16 cellular contexts compared by ENCODE assay signal in the genomic region with DNA sequence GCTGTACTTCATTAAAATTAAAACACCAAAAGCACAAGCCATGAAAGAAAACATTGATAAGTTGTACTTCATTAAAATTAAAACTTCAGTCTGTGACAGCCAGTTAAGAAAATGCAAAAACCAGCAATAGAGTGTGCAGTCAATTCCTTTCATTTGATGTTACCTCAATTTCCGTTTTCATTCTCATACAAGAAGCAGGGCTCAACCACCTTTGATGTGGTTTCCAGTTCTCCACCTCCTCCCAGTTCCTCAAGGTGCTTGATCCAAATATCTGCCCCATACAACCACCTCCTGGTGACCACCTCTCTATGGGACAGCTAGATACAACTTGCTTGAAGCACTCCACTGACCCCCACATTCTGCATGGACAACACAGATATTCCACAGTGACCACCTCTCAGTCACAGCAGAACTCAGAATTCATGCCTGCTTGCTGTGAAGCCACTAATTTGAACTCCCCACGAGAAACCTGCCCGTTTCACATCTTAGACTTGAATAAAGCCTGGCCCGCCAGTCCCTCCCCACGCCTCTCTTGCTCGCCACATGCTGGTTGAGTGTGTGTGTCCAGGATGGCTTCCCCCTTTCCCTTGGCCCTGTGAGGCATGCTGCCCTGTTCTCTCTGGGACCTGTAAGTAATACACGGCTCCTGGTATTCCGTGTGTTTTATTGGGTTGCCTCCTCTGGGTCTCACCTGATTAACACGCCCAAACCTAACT.
A peak's percentile ranks its signal among the peaks of the same experiment; 100 is the strongest.
DNase-seq lines count a peak whose midpoint lies in the region; ATAC-seq and TF ChIP-seq lines count a peak whose summit lies in the region.
"Had no signal": no experiment of that assay in that cellular context is flagged by ENCODE, and none has a peak within 500 bp of the region (broad histone marks: within the 10 kb centered on the region; RNA-seq: fewer than 3 reads in every experiment).

No MANE protein-coding gene starts in this region.

- H3K4me1 Mint-ChIP-seq in CD4-positive, alpha-beta memory T cell = peaks cover 29 to 56% (median 43%) of the 10 kb centered on the region in 4 donors
- peaks cover 38% of the 10 kb centered on the region for H3K4me1 Mint-ChIP-seq in activated CD4-positive, alpha-beta T cell treated with anti-CD3 and anti-CD28 coated beads, Interleukin-2, amount 10 ng/mL, durations not matched to agents 7 days and 5 days

- POLR2A ChIA-PET in CD4-positive, alpha-beta memory T cell (lab: Charles Lee; ENCODE audit: partially characterized antibody) = interaction anchor here (1.5 to 1.7 kb wide), 2 partner anchors 67 to 106 kb away, joined by 3 to 7 read pairs; partner anchors contain the start of gene FAM50B
- POLR2A ChIA-PET in activated CD4-positive, alpha-beta T cell treated with anti-CD3 and anti-CD28 coated beads, Interleukin-2, amount 10 ng/mL, durations not matched to agents 7 days and 5 days (lab: Charles Lee) = no interaction called here

- CTCF ChIA-PET in CD4-positive, alpha-beta memory T cell (lab: Charles Lee; ENCODE audit: partially characterized antibody) = interaction anchor here (1.6 to 3.6 kb wide), 3 partner anchors 18 to 66 kb away, joined by 6 to 17 read pairs (median 13); partner anchors contain the start of gene FAM50B
- CTCF ChIA-PET in activated CD4-positive, alpha-beta T cell treated with anti-CD3 and anti-CD28 coated beads, Interleukin-2, amount 10 ng/mL, durations not matched to agents 7 days and 5 days (lab: Charles Lee) = no interaction called here

- H3K9me3 Mint-ChIP-seq in CD4-positive, alpha-beta memory T cell = peaks cover 0 to 3% (median 0%) of the 10 kb centered on the region in 8 donors
- peaks cover 1% of the 10 kb centered on the region for H3K9me3 Mint-ChIP-seq in activated CD4-positive, alpha-beta T cell treated with anti-CD3 and anti-CD28 coated beads, Interleukin-2, amount 10 ng/mL, durations not matched to agents 7 days and 5 days

- intact Hi-C loops in CD4-positive, alpha-beta memory T cell (cut with micrococcal nuclease) = loop anchor here (5.0 kb wide), 1 partner anchor 102 kb away; no protein-coding TSS in a partner anchor

- peak overlapping the region; percentile 61 to 85 (median 80) for H3K4me3 Mint-ChIP-seq in CD4-positive, alpha-beta memory T cell
- H3K4me3 Mint-ChIP-seq in activated CD4-positive, alpha-beta T cell treated with anti-CD3 and anti-CD28 coated beads, Interleukin-2, amount 10 ng/mL, durations not matched to agents 7 days and 5 days = peak overlapping the region; percentile 51

- H3K9me3 ChIP-seq in CD4-positive, alpha-beta memory T cell (ENCODE audit: control insufficient read depth in 1 of 2, low read length in 2 of 2) = no peaks in the 10 kb centered on the region
- H3K9me3 ChIP-seq: esophagus squamous epithelium had no signal

- no peak for ATAC-seq in GM21390 (IDR thresholded peaks at IDR 0.05; ENCODE audit: unreplicated experiment)
- ATAC-seq: left lobe of liver, Right ventricle myocardium inferior had no signal

- peak overlapping the region in 1 of 2 donors; percentile 46 for H3K4me3 ChIP-seq in CD4-positive, alpha-beta memory T cell (ENCODE audit: low read length in 2 of 2)
- no peak overlapping the region for H3K4me3 ChIP-seq in GM12865 (ENCODE audit: low read depth, low read length)
- H3K4me3 ChIP-seq: coronary artery, esophagus squamous epithelium, hepatocyte had no signal

- peak; percentile 64 to 73 (median 70) for DNase-seq in CD4-positive, alpha-beta memory T cell
- DNase-seq in GM12865 (ENCODE audit: low read depth) = peak; percentile 54
- peak; percentile 81 for DNase-seq in activated CD4-positive, alpha-beta T cell treated with anti-CD3 and anti-CD28 coated beads, Interleukin-2, amount 10 ng/mL, durations not matched to agents 7 days and 5 days
- DNase-seq in central memory CD4-positive, alpha-beta T cell = peak; percentile 71
- DNase-seq in SIG-M5 (lab: John Stamatoyannopoulos, UW) = no peak
- no peak for DNase-seq in T1000 (lab: John Stamatoyannopoulos, UW)
- no peak for DNase-seq in substantia nigra (lab: John Stamatoyannopoulos, UW)
- DNase-seq: esophagus squamous epithelium, H7, NCI-H2029 treated with DMSO at 0.1 percent for 48 hours had no signal

- TF ChIP-seq CTCF in GM12865 (IDR thresholded peaks at IDR 0.05; ENCODE audit: insufficient read depth, low read depth, low read length, missing control alignments) = no peak

- H3K36me3 Mint-ChIP-seq in CD4-positive, alpha-beta memory T cell = no peaks in the 10 kb centered on the region
- peaks cover 9% of the 10 kb centered on the region for H3K36me3 Mint-ChIP-seq in activated CD4-positive, alpha-beta T cell treated with anti-CD3 and anti-CD28 coated beads, Interleukin-2, amount 10 ng/mL, durations not matched to agents 7 days and 5 days (ENCODE audit: low read depth)

- H3K36me3 ChIP-seq in CD4-positive, alpha-beta memory T cell (ENCODE audit: insufficient read depth, low read length) = no peaks in the 10 kb centered on the region
- H3K36me3 ChIP-seq: esophagus squamous epithelium had no signal

- peak overlapping the region; percentile 7 to 75 (median 51) for H3K27ac Mint-ChIP-seq in CD4-positive, alpha-beta memory T cell
- H3K27ac Mint-ChIP-seq in activated CD4-positive, alpha-beta T cell treated with anti-CD3 and anti-CD28 coated beads, Interleukin-2, amount 10 ng/mL, durations not matched to agents 7 days and 5 days = peak overlapping the region; percentile 77

- no peak overlapping the region for H3K27ac ChIP-seq in CD4-positive, alpha-beta memory T cell (ENCODE audit: low read depth, low read length)
- H3K27ac ChIP-seq in substantia nigra (ENCODE audit: low read depth, low read length, poor library complexity, severe bottlenecking) = no peak overlapping the region
- H3K27ac ChIP-seq: HL-60 had no signal

- no peaks in the 10 kb centered on the region for H3K27me3 ChIP-seq in CD4-positive, alpha-beta memory T cell (ENCODE audit: insufficient read depth, low read length)
- H3K27me3 ChIP-seq: hepatocyte had no signal

- H3K27me3 Mint-ChIP-seq in CD4-positive, alpha-beta memory T cell = peaks cover 2 to 15% of the 10 kb centered on the region in 2 donors
- H3K27me3 Mint-ChIP-seq in activated CD4-positive, alpha-beta T cell treated with anti-CD3 and anti-CD28 coated beads, Interleukin-2, amount 10 ng/mL, durations not matched to agents 7 days and 5 days = peaks cover 47% of the 10 kb centered on the region

- H3K4me1 ChIP-seq in CD4-positive, alpha-beta memory T cell (ENCODE audit: insufficient read depth, low read length) = peaks cover 43% of the 10 kb centered on the region

Comparison
In these comparisons a context has a peak if more than half of its experiments do, and no peak if none do; other contexts are left out.
1. DNase-seq: peak in CD4-positive, alpha-beta memory T cell (5 of 5), GM12865 (single experiment), activated CD4-positive, alpha-beta T cell treated with anti-CD3 and anti-CD28 coated beads, Interleukin-2, amount 10 ng/mL, durations not matched to agents 7 days and 5 days (single experiment) and central memory CD4-positive, alpha-beta T cell (single experiment); none in SIG-M5 (single experiment), T1000 (single experiment) and substantia nigra (0 of 49).